8 cellular contexts compared by ENCODE assay signal in the genomic region with DNA sequence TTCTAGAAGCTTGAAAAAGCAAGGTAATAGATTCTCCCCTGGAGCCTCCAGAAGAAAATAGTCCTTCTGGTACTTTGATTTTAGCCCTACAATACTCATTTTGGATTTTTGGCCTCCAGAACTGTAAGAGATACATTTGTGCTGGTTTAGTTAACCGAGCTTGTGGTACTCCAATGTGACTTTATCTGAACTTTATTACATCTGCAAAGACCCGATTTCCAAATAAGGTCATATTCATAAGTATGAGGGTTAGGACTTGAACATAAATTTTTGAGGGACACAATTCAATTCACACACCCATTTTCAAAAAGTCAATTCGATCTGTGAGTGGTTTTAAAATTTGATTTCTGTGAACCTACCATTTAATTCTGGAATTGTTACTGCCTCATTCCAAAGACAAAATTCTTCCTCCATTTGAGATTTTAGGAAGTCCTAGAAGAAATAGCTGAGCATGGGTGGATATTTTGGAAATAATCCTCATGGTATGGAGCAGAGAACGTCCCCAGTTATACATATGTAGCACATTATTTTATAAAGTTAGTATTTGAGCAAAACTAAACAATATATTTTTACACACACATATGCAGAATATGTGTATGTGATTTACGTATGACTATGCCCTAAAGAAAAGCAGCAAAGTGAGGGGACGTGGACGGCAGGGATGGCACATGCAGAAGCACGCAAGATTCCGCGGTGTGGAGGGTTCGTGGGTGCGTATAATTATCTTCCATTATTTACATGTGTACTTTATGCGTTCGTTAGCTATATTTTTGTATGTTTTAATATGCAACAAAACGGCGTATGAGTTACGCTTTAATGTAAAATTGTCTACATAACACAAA. TPM values are rescaled to one million over a fixed set of nuclear protein-coding genes. Genes with fewer than 3 reads are reported as not detected.
DNase-seq lines count a peak whose midpoint lies in the region; ATAC-seq and TF ChIP-seq lines count a peak whose summit lies in the region.

No MANE protein-coding gene starts in this region.

- DNase-seq in CD14-positive monocyte (ENCODE audit: low spot score) (no peak), NCI-H2227 treated with DMSO at 0.1 percent for 48 hours (lab: John Stamatoyannopoulos, UW) (peak; percentile 89), choroid plexus epithelial cell (ENCODE audit: low read depth) (no peak)

- H3K9me3 ChIP-seq in muscle layer of colon (ENCODE audit: low read length) = no peaks in the 10 kb centered on the region

- H3K4me1 Mint-ChIP-seq in CD14-positive monocyte = peaks cover 21% of the 10 kb centered on the region

- intact Hi-C loops in CD14-positive monocyte (cut with micrococcal nuclease) = no loop called here

- peak overlapping the region; percentile 86 for H3K9ac ChIP-seq in muscle layer of colon (ENCODE audit: low read length)

- no peaks in the 10 kb centered on the region for H3K27me3 ChIP-seq in muscle layer of colon (ENCODE audit: control insufficient read depth in 1 of 2, insufficient read depth in 2 of 2, low read length in 2 of 2)

- H3K36me3 ChIP-seq in muscle layer of colon (ENCODE audit: insufficient read depth, low read length) = no peaks in the 10 kb centered on the region

- peak overlapping the region; percentile 75 for H3K4me3 ChIP-seq in choroid plexus epithelial cell (ENCODE audit: low read depth, low read length)
- peak overlapping the region; percentile 79 to 98 for H3K4me3 ChIP-seq in muscle layer of colon (ENCODE audit: low read depth in 1 of 2, low read length in 2 of 2)

- no peaks in the 10 kb centered on the region for H3K36me3 Mint-ChIP-seq in CD14-positive monocyte

- no peak for ATAC-seq in HG03175 (IDR thresholded peaks at IDR 0.05; ENCODE audit: unreplicated experiment)
- ATAC-seq in HG02970 (IDR thresholded peaks at IDR 0.05; ENCODE audit: low FRiP score, unreplicated experiment) = no peak
- ATAC-seq in GM18868 (IDR thresholded peaks at IDR 0.05; ENCODE audit: unreplicated experiment) = no peak
- no peak for ATAC-seq in HG03342 (IDR thresholded peaks at IDR 0.05; ENCODE audit: unreplicated experiment)

- H3K27ac Mint-ChIP-seq in CD14-positive monocyte = no peak overlapping the region

- peak overlapping the region; percentile 91 to 93 for H3K4me3 Mint-ChIP-seq in CD14-positive monocyte

- peaks cover 0 to 3% (median 0%) of the 10 kb centered on the region in 7 donors for H3K9me3 Mint-ChIP-seq in CD14-positive monocyte

- peaks cover 16% of the 10 kb centered on the region for H3K4me1 ChIP-seq in muscle layer of colon (ENCODE audit: insufficient read depth, low read length)

- TF ChIP-seq CTCF in CD14-positive monocyte (IDR thresholded peaks at IDR 0.05) = no peak
- TF ChIP-seq CTCF in choroid plexus epithelial cell (conservative IDR thresholded peaks at IDR 0.05; ENCODE audit: low read depth, low read length) = no peak

- peak overlapping the region; percentile 91 for H3K27ac ChIP-seq in muscle layer of colon (ENCODE audit: low read depth, low read length)

- peaks cover 3 to 29% (median 6%) of the 10 kb centered on the region in 3 donors for H3K27me3 Mint-ChIP-seq in CD14-positive monocyte (ENCODE audit: low read depth in 3 of 3)

RNA-seq across cellular contexts. Expression of gene NUP35, which starts 0.9 kb away (rescaled TPM):
- polyA plus RNA-seq in CD14-positive monocyte = 1 to 10 TPM; 1.5 to 2.0 TPM

RNA-seq across cellular contexts. Expression of gene DUSP19, which starts 44.8 kb away (rescaled TPM):
- polyA plus RNA-seq in CD14-positive monocyte = under 1 TPM; 0.25 to 0.30 TPM
